1 cellular context compared by ENCODE assay signal in the genomic region with DNA sequence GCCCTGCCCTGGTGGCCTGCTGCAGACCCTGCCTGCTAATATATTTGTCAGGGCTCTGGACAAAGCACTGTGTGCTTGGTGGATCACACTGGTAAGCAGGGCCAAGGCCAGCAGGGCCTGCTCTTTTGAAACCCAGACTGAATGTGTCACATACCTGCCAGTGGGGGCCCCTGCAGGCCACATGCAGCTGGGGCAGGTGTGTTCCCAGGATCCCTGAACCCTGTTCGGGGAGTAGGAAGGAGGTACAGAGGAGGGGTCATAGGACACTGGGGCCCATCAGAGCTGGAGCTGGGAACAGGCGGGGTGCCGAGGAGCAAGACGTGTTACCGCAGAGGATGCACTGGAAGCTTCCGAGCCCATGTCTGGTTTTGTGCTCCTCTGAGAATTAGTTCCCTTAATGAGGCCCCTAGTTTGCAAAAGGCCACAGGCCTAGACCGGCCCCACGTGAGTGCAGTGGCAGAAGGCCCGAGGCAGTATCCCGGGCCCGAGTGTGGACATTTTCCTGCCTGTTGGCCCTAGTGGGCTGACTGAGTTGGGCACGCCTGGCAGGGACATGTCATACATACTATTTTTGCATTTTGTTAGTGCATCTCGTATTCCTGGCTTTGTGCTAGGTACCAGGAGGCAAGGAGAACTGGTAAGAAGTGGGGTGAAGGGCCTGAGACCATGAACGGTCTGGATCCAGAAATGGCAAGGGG.
TF ChIP-seq lines count a peak whose summit lies in the region.

No MANE protein-coding gene starts in this region.

TF ChIP-seq in SK-N-SH, 30 proteins besides CTCF, POLR2A, EP300 and RAD21:
- TF ChIP-seq EZH2phosphoT487 (IDR thresholded peaks at IDR 0.05; ENCODE audit: borderline replicate concordance, low read depth): no peak
- no peak for TF ChIP-seq RFX5 (IDR thresholded peaks at IDR 0.05; ENCODE audit: low read length)
- TF ChIP-seq TAF1 (IDR thresholded peaks at IDR 0.05; ENCODE audit: borderline replicate concordance, low read depth, low read length): no peak
- no peak for TF ChIP-seq GABPA (IDR thresholded peaks at IDR 0.05; ENCODE audit: low read depth)
- no peak for TF ChIP-seq CHD2 (IDR thresholded peaks at IDR 0.05; ENCODE audit: low read length, partially characterized antibody)
- TF ChIP-seq JUND (IDR thresholded peaks at IDR 0.05): no peak
